In the genomic region with DNA sequence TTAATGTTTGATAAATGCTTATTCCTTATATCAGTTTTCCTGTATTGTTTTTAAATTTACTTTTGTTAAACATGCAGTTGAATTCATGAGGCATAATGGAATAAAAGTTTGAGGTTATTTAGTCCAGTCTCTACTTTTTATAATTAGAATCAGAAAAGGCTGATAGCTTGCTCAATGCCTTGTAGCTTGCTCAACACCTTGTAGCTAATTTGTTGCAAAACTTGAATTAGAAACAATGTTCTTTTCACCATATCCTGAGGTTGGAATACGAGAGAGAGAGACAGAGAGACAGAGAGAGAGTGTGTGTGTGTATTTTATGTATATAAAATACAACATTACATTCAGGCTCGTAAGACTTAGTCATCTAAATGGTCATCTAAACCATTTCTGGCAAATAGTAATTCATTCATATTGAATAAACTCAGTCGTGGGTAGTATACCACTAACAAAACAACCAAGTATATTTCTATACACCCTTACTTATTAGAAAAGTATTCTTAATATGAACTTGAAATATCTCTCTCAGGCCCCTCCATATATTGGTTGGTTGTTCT, we compare ENCODE assay signal across 19 cellular contexts.
DNase-seq lines count a peak whose midpoint lies in the region; ATAC-seq, FAIRE-seq and TF ChIP-seq lines count a peak whose summit lies in the region.
"Had no signal": no experiment of that assay in that cellular context is flagged by ENCODE, and none has a peak within 500 bp of the region (broad histone marks: within the 10 kb centered on the region; RNA-seq: fewer than 3 reads in every experiment).

No MANE protein-coding gene starts in this region.

- no peak for TF ChIP-seq POLR2A in A549 (IDR thresholded peaks at IDR 0.05; ENCODE audit: low read length)

- H3K36me3 ChIP-seq in SJCRH30, result no peaks in the 10 kb centered on the region; the same call in 1 of the 2 replicates

- ATAC-seq in A549 (no peak), GM21528 (IDR thresholded peaks at IDR 0.05; ENCODE audit: low FRiP score, unreplicated experiment) (no peak)
- ATAC-seq: CD8-positive, alpha-beta T cell; HepG2; T-cell had no signal

- no peak overlapping the region for H3K27ac ChIP-seq in A549
- no peak overlapping the region for H3K27ac ChIP-seq in SJCRH30
- H3K27ac ChIP-seq: BLaER1, KMS-11, PC-9, SK-N-MC had no signal

- no peak for DNase-seq in A549 (ENCODE audit: low read depth in 1 of 2, low spot score in 1 of 2)
- DNase-seq in AML-193 (lab: John Stamatoyannopoulos, UW), result peak; percentile 52 to 57
- DNase-seq in MV-4-11 (lab: John Stamatoyannopoulos, UW), result peak; percentile 20
- DNase-seq in fibroblast of gingiva (ENCODE audit: low read depth), result peak; percentile 79
- DNase-seq in SJCRH30, result no peak
- no peak for DNase-seq in D341Med (ENCODE audit: low spot score)
- DNase-seq: CD8-positive, alpha-beta T cell; DMS79 treated with DMSO at 0.1 percent for 48 hours; GDM1; NCI-H187; NCI-H345; NCI-H526; PC-9; T-cell had no signal

- CTCF ChIA-PET in A549 (lab: Yijun Ruan, JAX), result no interaction called here

- H3K27me3 ChIP-seq in SJCRH30, result no peaks in the 10 kb centered on the region
- H3K27me3 ChIP-seq: BLaER1 had no signal

- H3K9me3 ChIP-seq in A549, result no peaks in the 10 kb centered on the region
- H3K9me3 ChIP-seq in SJCRH30 (replicated peaks), result no peaks in the 10 kb centered on the region; the same call in 1 of the 2 replicates
- H3K9me3 ChIP-seq: BLaER1 had no signal

- H3K4me1 ChIP-seq in A549 (no peaks in the 10 kb centered on the region), SJCRH30 (no peaks in the 10 kb centered on the region)
- H3K4me1 ChIP-seq: BLaER1 had no signal

- H3K4me3 ChIP-seq in A549 (no peak overlapping the region), SJCRH30 (no peak overlapping the region)
- H3K4me3 ChIP-seq: BLaER1, PC-9, SK-N-MC had no signal

- TF ChIP-seq EP300 in A549 (IDR thresholded peaks at IDR 0.05), result no peak

- 87% methylated on average over 3 of the region's 3 CpGs for WGBS in A549 (ENCODE audit: missing lambda C conversion rate)

- H3K4me2 ChIP-seq in A549, result no peak overlapping the region
- H3K4me2 ChIP-seq: BLaER1, KMS-11, PC-9 had no signal

- POLR2A ChIA-PET in A549 (lab: Yijun Ruan, JAX), result no interaction called here

- no peak for TF ChIP-seq RAD21 in A549 (conservative IDR thresholded peaks at IDR 0.05 in 1 of 2, IDR thresholded peaks at IDR 0.05 in 1 of 2)

- FAIRE-seq in A549 (lab: Jason Lieb, UNC), result peak; percentile 23
- FAIRE-seq: HepG2 had no signal

- TF ChIP-seq CTCF in A549 (IDR thresholded peaks at IDR 0.05), result no peak

TF ChIP-seq in A549, 52 proteins besides CTCF, POLR2A, EP300 and RAD21:
- TF ChIP-seq HOXB5 (CRISPR knock-in tag; IDR thresholded peaks at IDR 0.05), result no peak
- TF ChIP-seq FOXS1 (CRISPR knock-in tag; IDR thresholded peaks at IDR 0.05), result no peak
- TF ChIP-seq HOXA7 (CRISPR knock-in tag; IDR thresholded peaks at IDR 0.05), result no peak
- TF ChIP-seq NPAS2 (CRISPR knock-in tag; IDR thresholded peaks at IDR 0.05; ENCODE audit: borderline replicate concordance), result no peak
- TF ChIP-seq FOSL2 (IDR thresholded peaks at IDR 0.05), result no peak
- TF ChIP-seq FOSL2 (CRISPR knock-in tag; IDR thresholded peaks at IDR 0.05), result no peak
- no peak for TF ChIP-seq MYC (IDR thresholded peaks at IDR 0.05; ENCODE audit: borderline replicate concordance, low read length)
- no peak for TF ChIP-seq EHF (CRISPR knock-in tag; IDR thresholded peaks at IDR 0.05)
- TF ChIP-seq, protein P1, sequence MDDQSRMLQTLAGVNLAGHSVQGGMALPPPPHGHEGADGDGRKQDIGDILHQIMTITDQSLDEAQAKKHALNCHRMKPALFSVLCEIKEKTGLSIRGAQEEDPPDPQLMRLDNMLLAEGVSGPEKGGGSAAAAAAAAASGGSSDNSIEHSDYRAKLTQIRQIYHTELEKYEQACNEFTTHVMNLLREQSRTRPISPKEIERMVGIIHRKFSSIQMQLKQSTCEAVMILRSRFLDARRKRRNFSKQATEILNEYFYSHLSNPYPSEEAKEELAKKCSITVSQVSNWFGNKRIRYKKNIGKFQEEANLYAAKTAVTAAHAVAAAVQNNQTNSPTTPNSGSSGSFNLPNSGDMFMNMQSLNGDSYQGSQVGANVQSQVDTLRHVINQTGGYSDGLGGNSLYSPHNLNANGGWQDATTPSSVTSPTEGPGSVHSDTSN (IDR thresholded peaks at IDR 0.05), result no peak
- TF ChIP-seq POLR2AphosphoS2 (conservative IDR thresholded peaks at IDR 0.05; ENCODE audit: low read length), result no peak
- TF ChIP-seq EHMT2 (IDR thresholded peaks at IDR 0.05; ENCODE audit: low read depth), result no peak
- TF ChIP-seq CHD4 (IDR thresholded peaks at IDR 0.05; ENCODE audit: borderline replicate concordance), result no peak
- TF ChIP-seq MAZ (IDR thresholded peaks at IDR 0.05; ENCODE audit: borderline replicate concordance, low read depth, low read length), result no peak
- TF ChIP-seq TP53 (CRISPR knock-in tag; IDR thresholded peaks at IDR 0.05), result no peak
- TF ChIP-seq BHLHE40 (IDR thresholded peaks at IDR 0.05; ENCODE audit: low read depth, low read length), result no peak
- no peak for TF ChIP-seq FOSB (CRISPR knock-in tag; IDR thresholded peaks at IDR 0.05)
- no peak for TF ChIP-seq NR3C1 (IDR thresholded peaks at IDR 0.05)

Comparison
In these comparisons a context has a peak if more than half of its experiments do, and no peak if none do; other contexts are left out.
1. DNase-seq: peak in AML-193 (2 of 2), MV-4-11 (single experiment) and fibroblast of gingiva (single experiment); none in A549 (0 of 2), SJCRH30 (0 of 2) and D341Med (single experiment).